11 cellular contexts compared by ENCODE assay signal in genomic region chrX:153002182-153002581, GRCh38. TPM values are rescaled to one million over a fixed set of nuclear protein-coding genes. Genes with fewer than 3 reads are reported as not detected.
"Had no signal": no experiment of that assay in that cellular context is flagged by ENCODE, and none has a peak within 500 bp of the region (broad histone marks: within the 10 kb centered on the region; RNA-seq: fewer than 3 reads in every experiment).

No MANE protein-coding gene starts in this region.

RNA-seq across cellular contexts. Expression of gene PNMA5, which starts 8.3 kb away (rescaled TPM):
- total RNA-seq: OCI-LY7, PC-3, PC-9, Peyer's patch, Right ventricle myocardium inferior, Right ventricle myocardium superior, RPMI7951, SJCRH30, SK-MEL-5 had no signal
- polyA plus RNA-seq: SK-N-SH had no signal

RNA-seq across cellular contexts. Expression of gene PNMA3, which starts 54.1 kb away (rescaled TPM):
- total RNA-seq: OCI-LY7, PC-3, PC-9, RPMI7951, SJCRH30, SJSA1 had no signal
